ENCODE assay signal across 1 cellular context in genomic region chr3:187735383-187735782, GRCh38.
TF ChIP-seq lines count a peak whose summit lies in the region.

No MANE protein-coding gene starts in this region.

TF ChIP-seq in SK-N-SH treated with all-trans-retinoic acid at 6 μM for 48 hours, 23 proteins besides CTCF, POLR2A, EP300 and RAD21 (continued from another document):
- TF ChIP-seq, protein P1, sequence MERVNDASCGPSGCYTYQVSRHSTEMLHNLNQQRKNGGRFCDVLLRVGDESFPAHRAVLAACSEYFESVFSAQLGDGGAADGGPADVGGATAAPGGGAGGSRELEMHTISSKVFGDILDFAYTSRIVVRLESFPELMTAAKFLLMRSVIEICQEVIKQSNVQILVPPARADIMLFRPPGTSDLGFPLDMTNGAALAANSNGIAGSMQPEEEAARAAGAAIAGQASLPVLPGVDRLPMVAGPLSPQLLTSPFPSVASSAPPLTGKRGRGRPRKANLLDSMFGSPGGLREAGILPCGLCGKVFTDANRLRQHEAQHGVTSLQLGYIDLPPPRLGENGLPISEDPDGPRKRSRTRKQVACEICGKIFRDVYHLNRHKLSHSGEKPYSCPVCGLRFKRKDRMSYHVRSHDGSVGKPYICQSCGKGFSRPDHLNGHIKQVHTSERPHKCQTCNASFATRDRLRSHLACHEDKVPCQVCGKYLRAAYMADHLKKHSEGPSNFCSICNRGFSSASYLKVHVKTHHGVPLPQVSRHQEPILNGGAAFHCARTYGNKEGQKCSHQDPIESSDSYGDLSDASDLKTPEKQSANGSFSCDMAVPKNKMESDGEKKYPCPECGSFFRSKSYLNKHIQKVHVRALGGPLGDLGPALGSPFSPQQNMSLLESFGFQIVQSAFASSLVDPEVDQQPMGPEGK (CRISPR knock-in tag; IDR thresholded peaks at IDR 0.05; ENCODE audit: borderline replicate concordance) = no peak
- TF ChIP-seq, protein P2, sequence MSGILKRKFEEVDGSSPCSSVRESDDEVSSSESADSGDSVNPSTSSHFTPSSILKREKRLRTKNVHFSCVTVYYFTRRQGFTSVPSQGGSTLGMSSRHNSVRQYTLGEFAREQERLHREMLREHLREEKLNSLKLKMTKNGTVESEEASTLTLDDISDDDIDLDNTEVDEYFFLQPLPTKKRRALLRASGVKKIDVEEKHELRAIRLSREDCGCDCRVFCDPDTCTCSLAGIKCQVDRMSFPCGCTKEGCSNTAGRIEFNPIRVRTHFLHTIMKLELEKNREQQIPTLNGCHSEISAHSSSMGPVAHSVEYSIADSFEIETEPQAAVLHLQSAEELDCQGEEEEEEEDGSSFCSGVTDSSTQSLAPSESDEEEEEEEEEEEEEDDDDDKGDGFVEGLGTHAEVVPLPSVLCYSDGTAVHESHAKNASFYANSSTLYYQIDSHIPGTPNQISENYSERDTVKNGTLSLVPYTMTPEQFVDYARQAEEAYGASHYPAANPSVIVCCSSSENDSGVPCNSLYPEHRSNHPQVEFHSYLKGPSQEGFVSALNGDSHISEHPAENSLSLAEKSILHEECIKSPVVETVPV (CRISPR knock-in tag; IDR thresholded peaks at IDR 0.05) = no peak
- TF ChIP-seq BACH2 (CRISPR knock-in tag; IDR thresholded peaks at IDR 0.05; ENCODE audit: borderline replicate concordance) = no peak
- no peak for TF ChIP-seq SNAI2 (CRISPR knock-in tag; IDR thresholded peaks at IDR 0.05)
- no peak for TF ChIP-seq ZFP30 (CRISPR knock-in tag; IDR thresholded peaks at IDR 0.05)
- TF ChIP-seq TOX (CRISPR knock-in tag; IDR thresholded peaks at IDR 0.05; ENCODE audit: borderline replicate concordance) = no peak
- no peak for TF ChIP-seq TCF4 (CRISPR knock-in tag; IDR thresholded peaks at IDR 0.05; ENCODE audit: borderline replicate concordance)
